Comparison of ENCODE assay signal across 21 cellular contexts in the genomic region with DNA sequence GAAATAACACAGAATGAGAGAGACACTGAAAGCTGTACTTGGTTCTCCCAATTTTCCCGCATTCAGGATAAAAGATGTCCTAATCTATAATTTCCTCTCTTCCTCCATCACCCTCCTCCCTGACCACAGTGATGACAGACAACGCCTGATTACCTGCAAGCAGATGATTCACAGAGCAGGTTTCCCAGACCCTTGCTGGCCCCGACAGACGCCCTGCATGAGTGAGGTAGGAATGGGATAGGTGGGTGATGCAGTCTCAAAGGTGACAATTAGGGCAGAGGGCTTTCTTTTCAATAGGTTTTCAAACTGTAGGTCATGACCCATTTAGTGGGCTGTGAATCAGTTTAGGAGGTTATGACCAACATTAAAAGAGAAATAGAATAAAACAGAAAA. TPM values are rescaled to one million over a fixed set of nuclear protein-coding genes. Genes with fewer than 3 reads are reported as not detected.
"Had no signal": no experiment of that assay in that cellular context is flagged by ENCODE, and none has a peak within 500 bp of the region (broad histone marks: within the 10 kb centered on the region; RNA-seq: fewer than 3 reads in every experiment).

No MANE protein-coding gene starts in this region.

- H3K4me3 ChIP-seq: esophagus squamous epithelium, gastroesophageal sphincter, heart right ventricle, hepatocyte had no signal

- DNase-seq: activated gamma-delta T cell had no signal

- H3K9me3 ChIP-seq: esophagus squamous epithelium, gastroesophageal sphincter, heart right ventricle had no signal

- H3K27me3 Mint-ChIP-seq: activated CD4-positive, alpha-beta memory T cell treated with anti-CD3 and anti-CD28 coated beads, Interleukin-2, amount 10 ng/mL, durations not matched to agents 7 days and 5 days; activated CD4-positive, alpha-beta T cell treated with anti-CD3 and anti-CD28 coated beads, Interleukin-2, amount 10 ng/mL, durations not matched to agents 7 days and 5 days had no signal

- H3K9me3 Mint-ChIP-seq: activated CD4-positive, alpha-beta memory T cell treated with anti-CD3 and anti-CD28 coated beads, Interleukin-2, amount 10 ng/mL, durations not matched to agents 7 days and 5 days; activated CD4-positive, alpha-beta T cell treated with anti-CD3 and anti-CD28 coated beads, Interleukin-2, amount 10 ng/mL, durations not matched to agents 7 days and 5 days; activated T-cell treated with anti-CD3 and anti-CD28 coated beads, Interleukin-2, amount 50 U/mL, for 4 hours; activated T-helper 17 cell treated with anti-CD3 and anti-CD28 coated beads, Interleukin-2, amount 50 U/mL, for 72 hours had no signal

- H3K4me3 Mint-ChIP-seq: activated CD4-positive, alpha-beta memory T cell treated with anti-CD3 and anti-CD28 coated beads, Interleukin-2, amount 10 ng/mL, durations not matched to agents 7 days and 5 days; activated CD4-positive, alpha-beta T cell treated with anti-CD3 and anti-CD28 coated beads, Interleukin-2, amount 10 ng/mL, durations not matched to agents 7 days and 5 days; activated T-cell treated with anti-CD3 and anti-CD28 coated beads, Interleukin-2, amount 50 U/mL, for 4 hours; activated T-helper 17 cell treated with anti-CD3 and anti-CD28 coated beads, Interleukin-2, amount 50 U/mL, for 72 hours; WTC11 had no signal

- H3K36me3 ChIP-seq: brain microvascular endothelial cell had no signal

- H3K4me2 ChIP-seq: hepatocyte had no signal

- H3K27ac Mint-ChIP-seq: activated CD4-positive, alpha-beta memory T cell treated with anti-CD3 and anti-CD28 coated beads, Interleukin-2, amount 10 ng/mL, durations not matched to agents 7 days and 5 days; activated CD4-positive, alpha-beta T cell treated with anti-CD3 and anti-CD28 coated beads, Interleukin-2, amount 10 ng/mL, durations not matched to agents 7 days and 5 days; activated T-helper 17 cell treated with anti-CD3 and anti-CD28 coated beads, Interleukin-2, amount 50 U/mL, for 72 hours; WTC11 had no signal

- H3K27me3 ChIP-seq: brain microvascular endothelial cell, esophagus squamous epithelium, gastroesophageal sphincter, heart right ventricle, hepatocyte had no signal

- H3K27ac ChIP-seq: brain microvascular endothelial cell, epithelial cell of prostate, esophagus squamous epithelium, gastroesophageal sphincter, heart right ventricle, hepatocyte had no signal

RNA-seq across cellular contexts. Expression of a gene that starts 5.2 kb away (rescaled TPM):
- total RNA-seq: astrocyte, bronchial epithelial cell, chondrocyte, dermis microvascular lymphatic vessel endothelial cell, endothelial cell of umbilical vein, fibroblast of lung, glomerular endothelial cell, hepatocyte, WTC11 had no signal

RNA-seq across cellular contexts. Expression of a gene that starts 51.7 kb away (rescaled TPM):
- total RNA-seq: activated T-cell treated with anti-CD3 and anti-CD28 coated beads, Interleukin-2, amount 50 U/mL, for 4 hours; astrocyte; bronchial epithelial cell; chondrocyte; dermis microvascular lymphatic vessel endothelial cell; endothelial cell of umbilical vein; esophagus squamous epithelium; fibroblast of lung; fibroblast of villous mesenchyme; gastroesophageal sphincter; glomerular endothelial cell; heart right ventricle; T-helper 1 cell treated with Interleukin-12 subunit alpha and Interleukin-12 subunit beta and Interleukin-4 antibody, amounts not matched to agents 30 ng/mL and 1 ng/mL, for 36 hours; WTC11 had no signal
